8 cellular contexts compared by ENCODE assay signal in the genomic region with DNA sequence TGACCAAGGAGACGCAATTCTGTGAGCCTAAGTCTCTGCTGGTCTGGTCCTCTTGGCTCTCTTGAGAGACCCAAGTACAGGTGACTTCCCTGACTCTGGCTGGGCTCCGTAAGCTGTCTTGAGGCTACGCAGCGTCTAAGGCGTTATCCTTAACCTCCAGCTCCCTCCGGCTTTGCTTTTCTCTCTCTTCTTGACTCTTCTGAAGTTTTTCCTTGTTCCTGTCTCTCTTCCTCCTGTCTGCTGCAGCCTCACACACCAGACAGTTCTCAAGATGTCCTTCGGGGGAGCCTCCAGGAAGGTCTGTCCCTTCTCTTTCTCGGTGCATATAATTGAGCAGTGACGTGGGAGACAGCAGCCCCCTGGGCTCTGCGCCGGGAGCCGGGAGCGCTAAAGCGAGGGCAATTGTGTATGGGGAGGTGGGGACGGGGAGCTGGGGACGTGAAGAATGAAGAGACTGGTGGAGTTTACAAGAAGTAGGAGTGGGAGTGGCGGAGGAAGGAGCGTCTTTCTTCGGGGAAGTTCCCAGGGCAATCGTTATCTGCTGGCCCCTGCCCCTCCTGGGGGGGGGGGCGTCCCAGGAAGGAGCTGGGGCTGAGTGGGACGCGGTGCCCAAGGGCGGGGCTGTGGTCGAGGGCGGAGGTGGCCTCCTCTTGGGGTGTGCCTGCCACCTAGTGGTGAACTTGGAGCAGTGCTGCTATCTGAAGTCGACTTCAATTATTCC. TPM values are rescaled to one million over a fixed set of nuclear protein-coding genes. Genes with fewer than 3 reads are reported as not detected.
DNase-seq lines count a peak whose midpoint lies in the region; ATAC-seq and TF ChIP-seq lines count a peak whose summit lies in the region.

No MANE protein-coding gene starts in this region.

- DNase-seq in AG04449 (ENCODE audit: low read depth, low spot score), result peak; percentile 7
- DNase-seq in activated T-cell treated with anti-CD3 and anti-CD28 coated beads, Interleukin-2, amount 50 U/mL, for 24 hours, result peak; percentile 79
- DNase-seq in esophagus muscularis mucosa (ENCODE audit: extremely low spot score), result no peak
- peak; percentile 67 for DNase-seq in myocyte (ENCODE audit: low read depth)
- peak; percentile 80 for DNase-seq in stimulated activated CD8-positive, alpha-beta memory T cell treated with anti-CD3 and anti-CD28 coated beads, Interleukin-4, amount 100 ng/mL, for 48 hours

- TF ChIP-seq CTCF in AG04449 (IDR thresholded peaks at IDR 0.05; ENCODE audit: insufficient read depth, low read length, missing control alignments) (peak; percentile 89), OCI-LY1 (IDR thresholded peaks at IDR 0.05; ENCODE audit: low read length) (peak; percentile 88), esophagus muscularis mucosa (IDR thresholded peaks at IDR 0.05) (peak; percentile 91 to 95 (median 91))

- TF ChIP-seq EP300 in esophagus muscularis mucosa (IDR thresholded peaks at IDR 0.05), result no peak

- no peak overlapping the region for H3K27ac ChIP-seq in OCI-LY1 (ENCODE audit: low read depth, low read length, poor library complexity, severe bottlenecking)
- peak overlapping the region in 1 of 4 donors; percentile 31 for H3K27ac ChIP-seq in esophagus muscularis mucosa (replicated peaks in 1 of 4)

- H3K9ac ChIP-seq in OCI-LY1 (ENCODE audit: low read length), result no peak overlapping the region

- H3K4me1 Mint-ChIP-seq in activated T-cell treated with anti-CD3 and anti-CD28 coated beads, Interleukin-2, amount 50 U/mL, for 24 hours (ENCODE audit: low read depth), result peaks cover 8% of the 10 kb centered on the region

- H3K4me3 ChIP-seq in AG04449 (ENCODE audit: low read depth, low read length) (peak overlapping the region; percentile 54), OCI-LY1 (ENCODE audit: low read depth, low read length, poor library complexity, severe bottlenecking) (peak overlapping the region; percentile 23), esophagus muscularis mucosa (peak overlapping the region; percentile 54 to 65 (median 56))

- H3K9me3 ChIP-seq in OCI-LY1 (ENCODE audit: low read length), result no peaks in the 10 kb centered on the region
- no peaks in the 10 kb centered on the region for H3K9me3 ChIP-seq in esophagus muscularis mucosa

- H2AFZ ChIP-seq in OCI-LY1 (ENCODE audit: low read length), result no peak overlapping the region

- H3F3A ChIP-seq in OCI-LY1 (ENCODE audit: insufficient read depth, low read length), result no peaks in the 10 kb centered on the region

- H3K4me3 Mint-ChIP-seq in activated T-cell treated with anti-CD3 and anti-CD28 coated beads, Interleukin-2, amount 50 U/mL, for 24 hours, result peak overlapping the region; percentile 70

- H3K27ac Mint-ChIP-seq in activated T-cell treated with anti-CD3 and anti-CD28 coated beads, Interleukin-2, amount 50 U/mL, for 24 hours, result no peak overlapping the region

- no peaks in the 10 kb centered on the region for H3K27me3 ChIP-seq in OCI-LY1 (ENCODE audit: insufficient read depth, low read length)
- no peaks in the 10 kb centered on the region for H3K27me3 ChIP-seq in esophagus muscularis mucosa

- no peak for TF ChIP-seq POLR2A in esophagus muscularis mucosa (IDR thresholded peaks at IDR 0.05; ENCODE audit: low read depth)

- ATAC-seq in GM18511 (IDR thresholded peaks at IDR 0.05; ENCODE audit: unreplicated experiment) (peak; percentile 90), HG03139 (IDR thresholded peaks at IDR 0.05; ENCODE audit: unreplicated experiment) (peak; percentile 97)

- POLR2A ChIA-PET in AG04449 (lab: Yijun Ruan, JAX), result no interaction called here

- no peaks in the 10 kb centered on the region for H3K36me3 Mint-ChIP-seq in activated T-cell treated with anti-CD3 and anti-CD28 coated beads, Interleukin-2, amount 50 U/mL, for 24 hours (ENCODE audit: low read depth)

- H3K27me3 Mint-ChIP-seq in activated T-cell treated with anti-CD3 and anti-CD28 coated beads, Interleukin-2, amount 50 U/mL, for 24 hours, result peaks cover 7% of the 10 kb centered on the region

- CTCF ChIA-PET in AG04449 (lab: Yijun Ruan, JAX), result interaction anchor here (0.6 to 7.7 kb wide), 26 partner anchors 10 to 1141 kb away, joined by 3 to 128 read pairs (median 5); no protein-coding TSS in a partner anchor

- H3K9me2 ChIP-seq in OCI-LY1 (ENCODE audit: low read depth, low read length), result no peaks in the 10 kb centered on the region

- H3K4me2 ChIP-seq in OCI-LY1 (ENCODE audit: low read length), result peak overlapping the region; percentile 31

- no peaks in the 10 kb centered on the region for H3K4me1 ChIP-seq in OCI-LY1 (ENCODE audit: insufficient read depth, low read length, severe bottlenecking)
- peaks cover 9 to 13% (median 11%) of the 10 kb centered on the region in 4 donors for H3K4me1 ChIP-seq in esophagus muscularis mucosa

- no peaks in the 10 kb centered on the region for H4K20me1 ChIP-seq in OCI-LY1 (ENCODE audit: insufficient read depth, low read length)

- H3K9me3 Mint-ChIP-seq in activated T-cell treated with anti-CD3 and anti-CD28 coated beads, Interleukin-2, amount 50 U/mL, for 24 hours, result no peaks in the 10 kb centered on the region

- intact Hi-C loops in esophagus muscularis mucosa (cut with DNase I), result loop anchor here (1.0 to 5.0 kb wide), 2 partner anchors 108 to 198 kb away; no protein-coding TSS in a partner anchor

- H3K79me2 ChIP-seq in OCI-LY1 (ENCODE audit: insufficient read depth, low read length), result no peaks in the 10 kb centered on the region

- no peaks in the 10 kb centered on the region for H3K36me3 ChIP-seq in OCI-LY1 (ENCODE audit: insufficient read depth, low read length)
- H3K36me3 ChIP-seq in esophagus muscularis mucosa, result no peaks in the 10 kb centered on the region

- WGBS in esophagus muscularis mucosa, result 7% methylated on average over 27 of the region's 27 CpGs

RNA-seq across cellular contexts. Expression of gene PIRT, which starts 6.9 kb away (rescaled TPM):
- total RNA-seq in esophagus muscularis mucosa (1 to 10 TPM in 3 of 4 donors, under 1 TPM in 1; 0.42 to 3.5 (median 1.5) TPM), myocyte (not detected in 2 replicates)
- not detected for polyA plus RNA-seq in myocyte (2012)

RNA-seq across cellular contexts. Expression of gene TMEM238L, which starts 40.9 kb away (rescaled TPM):
- not detected for total RNA-seq in esophagus muscularis mucosa
- total RNA-seq in myocyte, result not detected in 2 replicates
- not detected for polyA plus RNA-seq in myocyte (2012)
